In the genomic region with DNA sequence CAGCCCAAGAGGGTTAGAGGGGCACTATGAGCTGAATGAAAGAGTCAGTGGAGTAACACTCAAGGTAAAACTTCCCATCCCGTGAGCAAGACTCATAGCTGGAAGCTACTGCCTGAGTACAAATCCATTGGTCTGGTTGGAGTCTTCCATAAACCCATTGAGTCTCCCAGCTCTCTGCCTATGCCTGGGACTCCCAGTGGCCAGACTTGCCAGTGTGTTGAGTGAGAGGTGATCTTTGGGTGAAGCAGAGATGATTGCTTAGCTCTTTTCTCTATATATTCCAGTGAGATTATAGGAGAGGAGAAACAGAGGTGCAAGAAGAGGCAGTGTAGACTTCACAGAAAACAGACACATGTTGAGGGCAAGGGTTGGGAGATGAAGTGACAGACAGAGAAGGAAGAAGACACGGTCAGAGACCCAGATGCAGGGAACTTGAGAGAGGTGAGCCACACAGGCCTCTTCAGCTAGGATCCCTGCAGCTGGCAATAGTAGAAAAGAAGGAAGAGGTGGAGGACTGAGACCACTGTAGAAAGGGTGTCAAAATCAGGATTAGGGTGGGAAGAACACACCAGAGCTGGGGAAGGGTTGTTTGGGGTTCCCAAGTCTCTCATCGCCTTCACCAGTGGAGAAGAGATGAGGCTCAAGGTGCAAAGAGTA, we compare ENCODE assay signal across 23 cellular contexts. TPM values are rescaled to one million over a fixed set of nuclear protein-coding genes. Genes with fewer than 3 reads are reported as not detected.
A peak's percentile ranks its signal among the peaks of the same experiment; 100 is the strongest.
DNase-seq lines count a peak whose midpoint lies in the region; ATAC-seq and TF ChIP-seq lines count a peak whose summit lies in the region.
"Had no signal": no experiment of that assay in that cellular context is flagged by ENCODE, and none has a peak within 500 bp of the region (broad histone marks: within the 10 kb centered on the region; RNA-seq: fewer than 3 reads in every experiment).

No MANE protein-coding gene starts in this region.

- H3K36me3 Mint-ChIP-seq in GM23338 (ENCODE audit: low read depth), result no peaks in the 10 kb centered on the region
- H3K36me3 Mint-ChIP-seq in activated T-cell treated with anti-CD3 and anti-CD28 coated beads, Interleukin-2, amount 50 U/mL, for 24 hours (ENCODE audit: low read depth), result peaks cover 1% of the 10 kb centered on the region

- H3K9me3 Mint-ChIP-seq in GM23338, result no peaks in the 10 kb centered on the region; the same call in 2 of the 3 replicates
- no peaks in the 10 kb centered on the region for H3K9me3 Mint-ChIP-seq in activated T-cell treated with anti-CD3 and anti-CD28 coated beads, Interleukin-2, amount 50 U/mL, for 24 hours

- H3F3A ChIP-seq in GM23338 (replicated peaks; ENCODE audit: low read depth), result peaks cover 18% of the 10 kb centered on the region

- H3K9me2 ChIP-seq in GM23338 (ENCODE audit: insufficient read depth), result no peaks in the 10 kb centered on the region

- H3K9ac ChIP-seq in colonic mucosa (ENCODE audit: low read depth in 2 of 2, low read length in 2 of 2), result peak overlapping the region in 1 of 2 donors; percentile 99

- H3K4me3 ChIP-seq in GM23338, result no peak overlapping the region
- H3K4me3 ChIP-seq in colonic mucosa, result peak overlapping the region; percentile 10
- H3K4me3 ChIP-seq in spleen, result no peak overlapping the region

- H3K36me3 ChIP-seq in GM23338 (ENCODE audit: insufficient read depth) (no peaks in the 10 kb centered on the region), colonic mucosa (no peaks in the 10 kb centered on the region), spleen (no peaks in the 10 kb centered on the region)
- H3K36me3 ChIP-seq: BE2C had no signal

- peaks cover 37% of the 10 kb centered on the region for H3K4me1 Mint-ChIP-seq in GM23338
- H3K4me1 Mint-ChIP-seq in activated T-cell treated with anti-CD3 and anti-CD28 coated beads, Interleukin-2, amount 50 U/mL, for 24 hours (ENCODE audit: low read depth), result peaks cover 27% of the 10 kb centered on the region

- H3K4me1 ChIP-seq in GM23338 (ENCODE audit: insufficient read depth), result peaks cover 51% of the 10 kb centered on the region
- H3K4me1 ChIP-seq in colonic mucosa, result peaks cover 5% of the 10 kb centered on the region
- peaks cover under 1 to 55% (median 40%) of the 10 kb centered on the region in 6 donors for H3K4me1 ChIP-seq in spleen
- H3K4me1 ChIP-seq: BE2C had no signal

- intact Hi-C loops in colonic mucosa (cut with DNase I) (no loop called here), spleen (cut with DNase I; ENCODE audit: low total_unique reads) (no loop called here)

- H3K4me3 Mint-ChIP-seq in GM23338, result no peak overlapping the region
- no peak overlapping the region for H3K4me3 Mint-ChIP-seq in activated T-cell treated with anti-CD3 and anti-CD28 coated beads, Interleukin-2, amount 50 U/mL, for 24 hours
- H3K4me3 Mint-ChIP-seq: CD14-positive monocyte; CD8-positive, alpha-beta memory T cell; H9 had no signal

- H3K27ac Mint-ChIP-seq in GM23338, result no peak overlapping the region
- no peak overlapping the region for H3K27ac Mint-ChIP-seq in activated T-cell treated with anti-CD3 and anti-CD28 coated beads, Interleukin-2, amount 50 U/mL, for 24 hours
- H3K27ac Mint-ChIP-seq: CD14-positive monocyte; CD8-positive, alpha-beta memory T cell; H9 had no signal

- H2AFZ ChIP-seq in GM23338, result no peak overlapping the region

- no peak for ATAC-seq in GM23338

- DNase-seq in GM23338 (ENCODE audit: low spot score), result no peak
- DNase-seq in colonic mucosa, result peak; percentile 38
- peak; percentile 9 for DNase-seq in kidney glomerular epithelial cell (lab: John Stamatoyannopoulos, UW)
- peak; percentile 25 for DNase-seq in spleen
- DNase-seq in activated T-cell treated with anti-CD3 and anti-CD28 coated beads, Interleukin-2, amount 50 U/mL, for 24 hours, result no peak
- no peak for DNase-seq in DMS153 (lab: John Stamatoyannopoulos, UW)
- no peak for DNase-seq in activated T-cell treated with anti-CD3 and anti-CD28 coated beads, Interleukin-2, amount 50 U/mL, for 1 hour
- DNase-seq: 8988T; ACHN; BE2C; CD8-positive, alpha-beta memory T cell; DMS 273 treated with DMSO at 0.1 percent for 48 hours; H9; NCI-H1092; NCI-H1436 treated with DMSO at 0.1 percent for 48 hours; NCI-H187 treated with DMSO at 0.1 percent for 48 hours; NCI-H2171 treated with DMSO at 0.1 percent for 48 hours; NCI-H524; NCI-H774; Right ventricle myocardium superior had no signal

- no peak overlapping the region for H3K27ac ChIP-seq in GM23338 (ENCODE audit: low read depth)
- peak overlapping the region; percentile 73 for H3K27ac ChIP-seq in colonic mucosa
- H3K27ac ChIP-seq in spleen, result no peak overlapping the region

- H3K27me3 Mint-ChIP-seq in GM23338 (ENCODE audit: insufficient read depth, low read depth, poor library complexity), result peaks cover 10% of the 10 kb centered on the region
- peaks cover 4% of the 10 kb centered on the region for H3K27me3 Mint-ChIP-seq in activated T-cell treated with anti-CD3 and anti-CD28 coated beads, Interleukin-2, amount 50 U/mL, for 24 hours

- no peak overlapping the region for H3K4me2 ChIP-seq in GM23338

- H3K27me3 ChIP-seq in GM23338 (ENCODE audit: insufficient read depth), result peaks cover 98% of the 10 kb centered on the region
- peaks cover 41% of the 10 kb centered on the region for H3K27me3 ChIP-seq in colonic mucosa
- H3K27me3 ChIP-seq in spleen (replicated peaks in 1 of 7), result peaks cover 4 to 100% (median 73%) of the 10 kb centered on the region in 7 donors

- WGBS in spleen, 5 donors, result 88 to 92% (median 91%) methylated on average over 3 of the region's 3 CpGs

- H4K20me1 ChIP-seq in GM23338 (replicated peaks; ENCODE audit: insufficient read depth), result peaks cover 20% of the 10 kb centered on the region; the same call in 1 of the 2 replicates

- no peaks in the 10 kb centered on the region for H3K79me2 ChIP-seq in GM23338 (replicated peaks; ENCODE audit: insufficient read depth)

- TF ChIP-seq CTCF in GM23338 (conservative IDR thresholded peaks at IDR 0.05; ENCODE audit: low read depth in 2 of 2), result no peak
- no peak for TF ChIP-seq CTCF in colonic mucosa (IDR thresholded peaks at IDR 0.05)
- TF ChIP-seq CTCF in spleen (IDR thresholded peaks at IDR 0.05 in 8 of 11, conservative IDR thresholded peaks at IDR 0.05 in 3 of 11), result no peak

- no peak for TF ChIP-seq POLR2A in spleen (IDR thresholded peaks at IDR 0.05)

- H3K9me3 ChIP-seq in colonic mucosa, result no peaks in the 10 kb centered on the region
- H3K9me3 ChIP-seq in spleen, result peaks cover 0 to 11% (median 0%) of the 10 kb centered on the region in 8 donors
- H3K9me3 ChIP-seq: BE2C had no signal

TF ChIP-seq in GM23338, 12 proteins besides CTCF, POLR2A, EP300 and RAD21 (continues in another document):
- TF ChIP-seq EZH2 (IDR thresholded peaks at IDR 0.05; ENCODE audit: low read depth, unreplicated experiment), result peak; percentile 71

RNA-seq across cellular contexts. Expression of a gene that starts 3.7 kb away (rescaled TPM):
- 0.28 TPM in 1 of 2 replicates, not detected in the other for total RNA-seq in GM23338 (2014; rRNA removed; shearing (Covaris generic))
- polyA plus RNA-seq in GM23338 (2016; fragmentation: Nextera tagmentation; extraction: Ambion mirVana) (not detected in 2 replicates), spleen (under 1 TPM; 0.09 to 0.26 (median 0.09) TPM)
- total RNA-seq in colonic mucosa (10 to 100 TPM; 22.5 to 25.1 TPM), spleen (1 to 10 TPM in 3 of 7 donors, under 1 TPM in 4; 0.37 to 1.7 (median 0.92) TPM)
- total RNA-seq: H9, Right ventricle myocardium superior had no signal

RNA-seq across cellular contexts. Expression of a gene that starts 25.5 kb away (rescaled TPM):
- not detected in 2 replicates for total RNA-seq in GM23338 (2014; rRNA removed; shearing (Covaris generic))
- polyA plus RNA-seq in GM23338 (2016; fragmentation: Nextera tagmentation; extraction: Ambion mirVana), result 0.17 TPM in 1 of 2 replicates, not detected in the other
- under 1 TPM; 0.11 to 0.49 TPM for total RNA-seq in colonic mucosa
- total RNA-seq in spleen, result not detected
- not detected for polyA plus RNA-seq in spleen
- total RNA-seq: CD8-positive, alpha-beta memory T cell; HT-29; Right ventricle myocardium superior; SK-MEL-5 had no signal
- polyA plus RNA-seq: CD14-positive monocyte; CD8-positive, alpha-beta memory T cell had no signal

Comparison
In these comparisons a context has a peak if more than half of its experiments do, and no peak if none do; other contexts are left out.
1. DNase-seq: peak in colonic mucosa (single experiment), kidney glomerular epithelial cell (single experiment) and spleen (single experiment); none in GM23338 (single experiment), activated T-cell treated with anti-CD3 and anti-CD28 coated beads, Interleukin-2, amount 50 U/mL, for 24 hours (single experiment), DMS153 (single experiment) and activated T-cell treated with anti-CD3 and anti-CD28 coated beads, Interleukin-2, amount 50 U/mL, for 1 hour (single experiment).
2. RNA of a gene that starts 3.7 kb away (total RNA-seq): 22.5 to 25.1 TPM in colonic mucosa; 0.37 to 1.7 TPM in spleen and 0.28 TPM in GM23338; every median in the first group is over 4 times any median in the second.